Comparison of ENCODE assay signal across 8 cellular contexts in the genomic region with DNA sequence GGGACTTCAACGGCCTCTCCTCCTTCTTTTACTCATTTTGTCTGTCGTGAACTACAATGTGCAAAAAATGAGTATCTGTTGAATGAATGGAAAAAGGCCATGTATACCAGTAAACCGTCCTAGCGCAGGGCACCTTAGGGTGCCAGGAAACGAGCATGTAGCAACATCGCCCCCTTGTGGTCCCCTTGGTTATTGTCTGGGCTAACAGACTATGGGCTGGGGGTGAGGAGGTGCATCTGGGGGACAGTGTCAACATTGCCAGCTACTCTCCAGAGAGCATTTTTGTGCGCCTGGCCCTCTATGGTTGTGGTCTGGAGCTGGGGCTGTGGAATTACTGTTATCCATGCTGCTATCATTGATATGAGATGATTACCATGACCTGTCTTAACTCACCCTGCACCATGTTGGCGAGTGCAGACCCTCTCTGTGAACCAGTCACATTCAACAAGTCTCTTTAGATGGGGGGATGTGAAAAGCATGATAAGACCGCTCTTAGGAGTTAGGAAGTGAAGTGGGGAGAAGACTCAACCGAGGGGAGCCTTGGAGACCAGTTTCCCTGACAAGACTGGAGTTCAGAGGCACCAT. TPM values are rescaled to one million over a fixed set of nuclear protein-coding genes. Genes with fewer than 3 reads are reported as not detected.
DNase-seq lines count a peak whose midpoint lies in the region; ATAC-seq, FAIRE-seq and TF ChIP-seq lines count a peak whose summit lies in the region.

No MANE protein-coding gene starts in this region.

- H3K56ac ChIP-seq in H1 (replicated peaks; ENCODE audit: insufficient read length, low read depth, low read length), result no peak overlapping the region

- H4K8ac ChIP-seq in H1 (ENCODE audit: extremely low read depth, insufficient read depth, low read length), result no peak overlapping the region

- H3K23ac ChIP-seq in H1 (ENCODE audit: insufficient read length), result no peak overlapping the region

- peak; percentile 93 to 98 for TF ChIP-seq RAD21 in H1 (IDR thresholded peaks at IDR 0.05 in 1 of 2, conservative IDR thresholded peaks at IDR 0.05 in 1 of 2; ENCODE audit: low read depth in 2 of 2, low read length in 2 of 2)

- no peak overlapping the region for H3K27ac ChIP-seq in H1 (ENCODE audit: low read depth, low read length)

- H3K79me1 ChIP-seq in H1 (ENCODE audit: low read depth, low read length), result no peaks in the 10 kb centered on the region

- TF ChIP-seq CTCF in H1 (IDR thresholded peaks at IDR 0.05; ENCODE audit: control extremely low read depth in 1 of 3, insufficient read depth in 1 of 3, low read depth in 1 of 3, low read length in 3 of 3), result peak; percentile 91 to 95 (median 93)

- in situ Hi-C loops in ACHN (cut with HindIII; ENCODE audit: low pct_ligation_motif_present, low pct_unique_long_range_greater_than_20kb, low sequenced_read_pairs), result no loop called here

- H3K4me1 ChIP-seq in H1 (replicated peaks in 1 of 4; ENCODE audit: control insufficient read depth in 3 of 4, insufficient read depth in 4 of 4, low read length in 3 of 4), result no peaks in the 10 kb centered on the region

- peak; percentile 78 for FAIRE-seq in H1 (lab: Jason Lieb, UNC)

- H2BK120ac ChIP-seq in H1 (replicated peaks; ENCODE audit: low read depth, low read length), result no peak overlapping the region

- H4K5ac ChIP-seq in H1 (ENCODE audit: insufficient read length, low read depth, low read length), result no peak overlapping the region

- H3K79me2 ChIP-seq in H1 (ENCODE audit: control insufficient read depth in 1 of 2, insufficient read depth in 2 of 2, low read length in 2 of 2), result no peaks in the 10 kb centered on the region

- H3K27me3 ChIP-seq in H1 (replicated peaks in 1 of 4; ENCODE audit: control insufficient read depth in 3 of 4, extremely low read depth in 1 of 4, insufficient read depth in 3 of 4, low read length in 3 of 4), result no peaks in the 10 kb centered on the region

- no peak overlapping the region for H2BK20ac ChIP-seq in H1 (ENCODE audit: low read length)

- H3K23me2 ChIP-seq in H1 (ENCODE audit: low read depth, low read length), result no peaks in the 10 kb centered on the region

- WGBS in H1 (ENCODE audit: extremely low coverage in 1 of 2, insufficient coverage in 1 of 2, insufficient read length in 1 of 2, insufficient replicate concordance in 2 of 2, low coverage in 1 of 2, low lambda C conversion rate in 2 of 2, missing lambda C conversion rate in 1 of 2), 2 experiments, result 43% methylated on average over 10 of the region's 10 CpGs; no CpG with 5 or more reads in 1 of the 2 experiments

- H3K9ac ChIP-seq in H1 (replicated peaks in 1 of 4; ENCODE audit: extremely low read depth in 1 of 4, low read depth in 3 of 4, low read length in 3 of 4), result no peak overlapping the region

- no peak overlapping the region for H2AFZ ChIP-seq in H1 (ENCODE audit: low read length)

- no peaks in the 10 kb centered on the region for H3K36me3 ChIP-seq in H1 (ENCODE audit: control insufficient read depth in 2 of 4, insufficient read depth in 4 of 4, low read length in 3 of 4)

- no peak overlapping the region for H2AK5ac ChIP-seq in H1 (ENCODE audit: low read depth, low read length)

- H3K4me2 ChIP-seq in H1 (ENCODE audit: insufficient read depth in 1 of 2, low read depth in 2 of 2, low read length in 2 of 2), result no peak overlapping the region

- H3K14ac ChIP-seq in H1 (ENCODE audit: insufficient read length), result no peak overlapping the region

- no peaks in the 10 kb centered on the region for H3K9me3 ChIP-seq in H1 (ENCODE audit: insufficient read depth in 2 of 2, low read depth in 1 of 2, low read length in 1 of 2)

- peak; percentile 47 for DNase-seq in ACHN
- peak; percentile 50 for DNase-seq in GM19240 (ENCODE audit: insufficient read length, low spot score)
- DNase-seq in NCI-H748 (lab: John Stamatoyannopoulos, UW; ENCODE audit: unreplicated experiment), result peak; percentile 75
- DNase-seq in activated CD4-positive, alpha-beta memory T cell treated with anti-CD3 and anti-CD28 coated beads, Interleukin-2, amount 10 ng/mL, durations not matched to agents 7 days and 5 days, result peak; percentile 78
- peak in 1 of 2 experiments; percentile 88 for DNase-seq in H1 (ENCODE audit: low read depth in 1 of 2, low spot score in 2 of 2)
- DNase-seq in naive B cell, result peak; percentile 55
- peak; percentile 55 for DNase-seq in stimulated activated naive B cell treated with anti-CD40 and anti-IgM and Interleukin-4, amounts not matched to agents 10 μg/mL and 1 μg/mL and 100 μg/mL, for 72 hours

- H3K27ac Mint-ChIP-seq in activated CD4-positive, alpha-beta memory T cell treated with anti-CD3 and anti-CD28 coated beads, Interleukin-2, amount 10 ng/mL, durations not matched to agents 7 days and 5 days, result no peak overlapping the region
- H3K27ac Mint-ChIP-seq in naive B cell, result no peak overlapping the region
- H3K27ac Mint-ChIP-seq in stimulated activated naive B cell treated with anti-CD40 and anti-IgM and Interleukin-4, amounts not matched to agents 10 μg/mL and 1 μg/mL and 100 μg/mL, for 72 hours, result no peak overlapping the region

- no peak overlapping the region for H3K18ac ChIP-seq in H1 (ENCODE audit: extremely low read depth, low read length)

- H2BK5ac ChIP-seq in H1 (ENCODE audit: low read depth, low read length), result no peak overlapping the region

- H3K4ac ChIP-seq in H1 (replicated peaks; ENCODE audit: insufficient read length, low read depth, low read length), result no peak overlapping the region

- POLR2A ChIA-PET in activated CD4-positive, alpha-beta memory T cell treated with anti-CD3 and anti-CD28 coated beads, Interleukin-2, amount 10 ng/mL, durations not matched to agents 7 days and 5 days (lab: Charles Lee), result interaction anchor here (0.8 to 1.1 kb wide), 2 partner anchors 19 to 171 kb away, joined by 3 to 4 read pairs; a partner anchor contains a TSS
- POLR2A ChIA-PET in H1 (lab: Charles Lee; ENCODE audit: partially characterized antibody), result interaction anchor here (1.0 to 6.1 kb wide), 3 partner anchors 12 to 54 kb away, joined by 3 to 36 read pairs (median 15); a partner anchor contains a TSS

- H2BK15ac ChIP-seq in H1 (ENCODE audit: low read length), result no peak overlapping the region

- no peak overlapping the region for H2BK12ac ChIP-seq in H1 (ENCODE audit: low read depth, low read length)

- H3K4me3 ChIP-seq in H1 (ENCODE audit: extremely low read depth in 1 of 4, insufficient read depth in 2 of 4, low read depth in 3 of 4, low read length in 4 of 4), result no peak overlapping the region

- peaks cover 32% of the 10 kb centered on the region for H3K36me3 Mint-ChIP-seq in activated CD4-positive, alpha-beta memory T cell treated with anti-CD3 and anti-CD28 coated beads, Interleukin-2, amount 10 ng/mL, durations not matched to agents 7 days and 5 days (ENCODE audit: low read depth)
- H3K36me3 Mint-ChIP-seq in naive B cell, result peaks cover 13 to 27% of the 10 kb centered on the region in 2 donors
- H3K36me3 Mint-ChIP-seq in stimulated activated naive B cell treated with anti-CD40 and anti-IgM and Interleukin-4, amounts not matched to agents 10 μg/mL and 1 μg/mL and 100 μg/mL, for 72 hours, result peaks cover 34 to 50% of the 10 kb centered on the region in 2 donors

- no peaks in the 10 kb centered on the region for H3K9me3 Mint-ChIP-seq in activated CD4-positive, alpha-beta memory T cell treated with anti-CD3 and anti-CD28 coated beads, Interleukin-2, amount 10 ng/mL, durations not matched to agents 7 days and 5 days
- peaks cover 0 to 5% (median 0%) of the 10 kb centered on the region in 7 donors for H3K9me3 Mint-ChIP-seq in naive B cell
- H3K9me3 Mint-ChIP-seq in stimulated activated naive B cell treated with anti-CD40 and anti-IgM and Interleukin-4, amounts not matched to agents 10 μg/mL and 1 μg/mL and 100 μg/mL, for 72 hours, result no peaks in the 10 kb centered on the region

- CTCF ChIA-PET in activated CD4-positive, alpha-beta memory T cell treated with anti-CD3 and anti-CD28 coated beads, Interleukin-2, amount 10 ng/mL, durations not matched to agents 7 days and 5 days (lab: Charles Lee), result interaction anchor here (1.2 to 1.5 kb wide), 3 partner anchors 10 to 18 kb away, joined by 3 to 7 read pairs (median 4); no protein-coding TSS in a partner anchor
- CTCF ChIA-PET in H1 (lab: Charles Lee; ENCODE audit: partially characterized antibody), result interaction anchor here (0.7 to 16.2 kb wide), 26 partner anchors 11 to 152 kb away, joined by 3 to 231 read pairs (median 6); a partner anchor contains a TSS

- H3K27me3 Mint-ChIP-seq in activated CD4-positive, alpha-beta memory T cell treated with anti-CD3 and anti-CD28 coated beads, Interleukin-2, amount 10 ng/mL, durations not matched to agents 7 days and 5 days, result no peaks in the 10 kb centered on the region
- no peaks in the 10 kb centered on the region for H3K27me3 Mint-ChIP-seq in naive B cell
- no peaks in the 10 kb centered on the region for H3K27me3 Mint-ChIP-seq in stimulated activated naive B cell treated with anti-CD40 and anti-IgM and Interleukin-4, amounts not matched to agents 10 μg/mL and 1 μg/mL and 100 μg/mL, for 72 hours

- peak; percentile 67 to 71 for ATAC-seq in naive B cell (ENCODE audit: low read depth in 2 of 2)
- ATAC-seq in stimulated activated naive B cell treated with anti-CD40 and anti-IgM and Interleukin-4, amounts not matched to agents 10 μg/mL and 1 μg/mL and 100 μg/mL, for 72 hours (replicated peaks), result peak; percentile 83 to 88
- ATAC-seq in HG02870 (IDR thresholded peaks at IDR 0.05; ENCODE audit: unreplicated experiment), result no peak

- peaks cover 0 to 27% of the 10 kb centered on the region in 2 experiments for H4K20me1 ChIP-seq in H1 (replicated peaks in 1 of 2; ENCODE audit: control insufficient read depth in 1 of 2, insufficient read depth in 2 of 2, low read length in 2 of 2)

- H3K4me1 Mint-ChIP-seq in activated CD4-positive, alpha-beta memory T cell treated with anti-CD3 and anti-CD28 coated beads, Interleukin-2, amount 10 ng/mL, durations not matched to agents 7 days and 5 days, result peaks cover 2% of the 10 kb centered on the region
- peaks cover 0 to 15% (median 6%) of the 10 kb centered on the region in 3 donors for H3K4me1 Mint-ChIP-seq in naive B cell
- H3K4me1 Mint-ChIP-seq in stimulated activated naive B cell treated with anti-CD40 and anti-IgM and Interleukin-4, amounts not matched to agents 10 μg/mL and 1 μg/mL and 100 μg/mL, for 72 hours, result peaks cover 3 to 17% of the 10 kb centered on the region in 2 donors

- H4K91ac ChIP-seq in H1 (replicated peaks; ENCODE audit: insufficient read length, low read length), result no peak overlapping the region

- H3K4me3 Mint-ChIP-seq in activated CD4-positive, alpha-beta memory T cell treated with anti-CD3 and anti-CD28 coated beads, Interleukin-2, amount 10 ng/mL, durations not matched to agents 7 days and 5 days, result no peak overlapping the region
- H3K4me3 Mint-ChIP-seq in naive B cell, result no peak overlapping the region
- H3K4me3 Mint-ChIP-seq in stimulated activated naive B cell treated with anti-CD40 and anti-IgM and Interleukin-4, amounts not matched to agents 10 μg/mL and 1 μg/mL and 100 μg/mL, for 72 hours, result no peak overlapping the region

- TF ChIP-seq POLR2A in H1 (IDR thresholded peaks at IDR 0.05; ENCODE audit: control extremely low read depth in 1 of 2, low read depth in 2 of 2, low read length in 2 of 2), result no peak

- TF ChIP-seq EP300 in H1 (IDR thresholded peaks at IDR 0.05; ENCODE audit: borderline replicate concordance in 1 of 2, low read depth in 2 of 2, low read length in 2 of 2), result no peak

RNA-seq across cellular contexts. Expression of a gene that starts 22.8 kb away (rescaled TPM):
- total RNA-seq in activated CD4-positive, alpha-beta memory T cell treated with anti-CD3 and anti-CD28 coated beads, Interleukin-2, amount 10 ng/mL, durations not matched to agents 7 days and 5 days, result not detected
- total RNA-seq in H1 (2021; fragmentation: NEBNext Ultra II Directional; extraction: Animal tissue kit (Norgen Biotek cat#: 25700)), result not detected in 2 replicates
- polyA plus RNA-seq in H1 (2011; rRNA removed) (0.14 and 0.18 TPM in 2 replicates), naive B cell (ENCODE audit: low read depth in 6 of 6) (not detected)
- not detected for polyA plus RNA-seq in H1 (2011; cell fraction: cytosol; rRNA removed)
- 0.14 TPM for polyA plus RNA-seq in H1 (2011; cell fraction: nucleus; rRNA removed)
- 0.15 to 0.17 TPM in 2 of 4 replicates, not detected in the others for polyA plus RNA-seq in H1 (2012, experiment 1 of 2)
- polyA plus RNA-seq in H1 (2012, experiment 2 of 2), result not detected
- polyA plus RNA-seq in H1 (2013, experiment 1 of 2), result not detected
- 0.04 TPM for polyA plus RNA-seq in H1 (2013, experiment 2 of 2)
- polyA minus RNA-seq in H1 (2011; rRNA and poly(A)+ RNA removed), result not detected in 2 replicates
- polyA minus RNA-seq in H1 (2011; cell fraction: cytosol; rRNA and poly(A)+ RNA removed), result not detected
- not detected for polyA minus RNA-seq in H1 (2011; cell fraction: nucleus; rRNA and poly(A)+ RNA removed)

RNA-seq across cellular contexts. Expression of a gene that starts 41.4 kb away (rescaled TPM):
- 10 to 100 TPM; 80.0 to 80.6 TPM for total RNA-seq in activated CD4-positive, alpha-beta memory T cell treated with anti-CD3 and anti-CD28 coated beads, Interleukin-2, amount 10 ng/mL, durations not matched to agents 7 days and 5 days
- total RNA-seq in H1 (2021; fragmentation: NEBNext Ultra II Directional; extraction: Animal tissue kit (Norgen Biotek cat#: 25700)), result 34.5 and 36.1 TPM in 2 replicates
- polyA plus RNA-seq in H1 (2011; rRNA removed) (18.4 and 21.3 TPM in 2 replicates), naive B cell (ENCODE audit: low read depth in 6 of 6) (100 to 1,000 TPM in 1 of 6 donors, 10 to 100 TPM in 5; 78.8 to 121 (median 89.0) TPM)
- 24.1 TPM for polyA plus RNA-seq in H1 (2011; cell fraction: cytosol; rRNA removed)
- 24.9 TPM for polyA plus RNA-seq in H1 (2011; cell fraction: nucleus; rRNA removed)
- 28.5 to 33.8 TPM (median 30.1 TPM) in 4 replicates for polyA plus RNA-seq in H1 (2012, experiment 1 of 2)
- polyA plus RNA-seq in H1 (2012, experiment 2 of 2), result 27.2 TPM
- polyA plus RNA-seq in H1 (2013, experiment 1 of 2), result 21.5 TPM
- 20.4 TPM for polyA plus RNA-seq in H1 (2013, experiment 2 of 2)
- 15.9 and 19.5 TPM in 2 replicates for polyA minus RNA-seq in H1 (2011; rRNA and poly(A)+ RNA removed)
- 10.3 TPM for polyA minus RNA-seq in H1 (2011; cell fraction: cytosol; rRNA and poly(A)+ RNA removed)
- 24.9 TPM for polyA minus RNA-seq in H1 (2011; cell fraction: nucleus; rRNA and poly(A)+ RNA removed)

RNA-seq across cellular contexts. Expression of a gene that starts 42.1 kb away (rescaled TPM):
- 1 to 10 TPM; 8.0 to 8.1 TPM for total RNA-seq in activated CD4-positive, alpha-beta memory T cell treated with anti-CD3 and anti-CD28 coated beads, Interleukin-2, amount 10 ng/mL, durations not matched to agents 7 days and 5 days
- 11.0 and 11.7 TPM in 2 replicates for total RNA-seq in H1 (2021; fragmentation: NEBNext Ultra II Directional; extraction: Animal tissue kit (Norgen Biotek cat#: 25700))
- polyA plus RNA-seq in H1 (2011; rRNA removed), result 5.2 and 5.8 TPM in 2 replicates
- polyA plus RNA-seq in H1 (2011; cell fraction: cytosol; rRNA removed), result 7.0 TPM
- polyA plus RNA-seq in H1 (2011; cell fraction: nucleus; rRNA removed), result 15.3 TPM
- 5.4 to 8.6 TPM (median 6.7 TPM) in 4 replicates for polyA plus RNA-seq in H1 (2012, experiment 1 of 2)
- polyA plus RNA-seq in H1 (2012, experiment 2 of 2), result 0.75 TPM
- 5.4 TPM for polyA plus RNA-seq in H1 (2013, experiment 1 of 2)
- 4.7 TPM for polyA plus RNA-seq in H1 (2013, experiment 2 of 2)
- 21.4 and 23.0 TPM in 2 replicates for polyA minus RNA-seq in H1 (2011; rRNA and poly(A)+ RNA removed)
- polyA minus RNA-seq in H1 (2011; cell fraction: cytosol; rRNA and poly(A)+ RNA removed), result 9.7 TPM
- polyA minus RNA-seq in H1 (2011; cell fraction: nucleus; rRNA and poly(A)+ RNA removed), result 21.8 TPM
- 1 to 10 TPM; 3.1 to 8.6 (median 5.4) TPM for polyA plus RNA-seq in naive B cell (ENCODE audit: low read depth in 6 of 6)

RNA-seq across cellular contexts. Expression of a gene that starts 54.4 kb away (rescaled TPM):
- 100 to 1,000 TPM; 113 to 114 TPM for total RNA-seq in activated CD4-positive, alpha-beta memory T cell treated with anti-CD3 and anti-CD28 coated beads, Interleukin-2, amount 10 ng/mL, durations not matched to agents 7 days and 5 days
- 106 and 107 TPM in 2 replicates for total RNA-seq in H1 (2021; fragmentation: NEBNext Ultra II Directional; extraction: Animal tissue kit (Norgen Biotek cat#: 25700))
- polyA plus RNA-seq in H1 (2011; rRNA removed) (50.0 and 60.0 TPM in 2 replicates), naive B cell (ENCODE audit: low read depth in 6 of 6) (10 to 100 TPM; 30.3 to 59.2 (median 51.3) TPM)
- polyA plus RNA-seq in H1 (2011; cell fraction: cytosol; rRNA removed), result 38.7 TPM
- 35.8 TPM for polyA plus RNA-seq in H1 (2011; cell fraction: nucleus; rRNA removed)
- 56.0 to 96.8 TPM (median 85.0 TPM) in 4 replicates for polyA plus RNA-seq in H1 (2012, experiment 1 of 2)
- 58.7 TPM for polyA plus RNA-seq in H1 (2012, experiment 2 of 2)
- polyA plus RNA-seq in H1 (2013, experiment 1 of 2), result 65.6 TPM
- polyA plus RNA-seq in H1 (2013, experiment 2 of 2), result 65.7 TPM
- polyA minus RNA-seq in H1 (2011; rRNA and poly(A)+ RNA removed), result 24.9 and 28.6 TPM in 2 replicates
- polyA minus RNA-seq in H1 (2011; cell fraction: cytosol; rRNA and poly(A)+ RNA removed), result 32.0 TPM
- 29.1 TPM for polyA minus RNA-seq in H1 (2011; cell fraction: nucleus; rRNA and poly(A)+ RNA removed)

RNA-seq across cellular contexts. Expression of a gene that starts 54.7 kb away (rescaled TPM):
- total RNA-seq in activated CD4-positive, alpha-beta memory T cell treated with anti-CD3 and anti-CD28 coated beads, Interleukin-2, amount 10 ng/mL, durations not matched to agents 7 days and 5 days, result 10 to 100 TPM; 19.6 to 20.0 TPM
- total RNA-seq in H1 (2021; fragmentation: NEBNext Ultra II Directional; extraction: Animal tissue kit (Norgen Biotek cat#: 25700)), result 13.1 TPM in 2 replicates
- polyA plus RNA-seq in H1 (2011; rRNA removed), result 6.2 and 25.0 TPM in 2 replicates
- polyA plus RNA-seq in H1 (2011; cell fraction: cytosol; rRNA removed), result 14.2 TPM
- 11.7 TPM for polyA plus RNA-seq in H1 (2011; cell fraction: nucleus; rRNA removed)
- 8.1 to 13.9 TPM (median 12.5 TPM) in 4 replicates for polyA plus RNA-seq in H1 (2012, experiment 1 of 2)
- 11.9 TPM for polyA plus RNA-seq in H1 (2012, experiment 2 of 2)
- 10.9 TPM for polyA plus RNA-seq in H1 (2013, experiment 1 of 2)
- polyA plus RNA-seq in H1 (2013, experiment 2 of 2), result 10.2 TPM
- 0.83 and 1.7 TPM in 2 replicates for polyA minus RNA-seq in H1 (2011; rRNA and poly(A)+ RNA removed)
- polyA minus RNA-seq in H1 (2011; cell fraction: cytosol; rRNA and poly(A)+ RNA removed), result 4.8 TPM
- polyA minus RNA-seq in H1 (2011; cell fraction: nucleus; rRNA and poly(A)+ RNA removed), result 3.0 TPM
- under 1 TPM in 5 of 6 donors, not detected in 1; 0.49 to 0.99 (median 0.71) TPM for polyA plus RNA-seq in naive B cell (ENCODE audit: low read depth in 6 of 6)
